Comparison of ENCODE assay signal across 15 cellular contexts in the genomic region with DNA sequence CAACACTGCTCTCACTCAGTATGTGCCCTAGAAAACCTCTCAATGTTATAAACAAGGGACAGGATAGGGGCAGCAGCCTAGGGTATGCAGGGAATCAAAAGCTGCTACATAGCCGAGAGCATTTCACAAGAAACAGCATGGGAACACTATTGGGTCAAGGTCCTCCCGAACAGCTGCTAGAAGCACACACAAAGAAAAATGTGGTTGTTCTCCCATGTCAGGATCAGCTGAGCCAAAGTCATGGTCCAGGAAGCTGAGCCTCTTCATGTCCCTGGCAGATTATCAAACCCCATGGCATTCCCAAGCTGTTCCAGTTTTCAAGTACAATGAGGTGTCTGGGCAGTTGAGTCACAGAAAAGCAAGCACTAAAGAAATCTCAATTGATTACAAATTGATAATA. TPM values are rescaled to one million over a fixed set of nuclear protein-coding genes. Genes with fewer than 3 reads are reported as not detected.
A peak's percentile ranks its signal among the peaks of the same experiment; 100 is the strongest.
DNase-seq lines count a peak whose midpoint lies in the region; ATAC-seq and TF ChIP-seq lines count a peak whose summit lies in the region.
"Had no signal": no experiment of that assay in that cellular context is flagged by ENCODE, and none has a peak within 500 bp of the region (broad histone marks: within the 10 kb centered on the region; RNA-seq: fewer than 3 reads in every experiment).

No MANE protein-coding gene starts in this region.

- peaks cover 15% of the 10 kb centered on the region for H3K36me3 Mint-ChIP-seq in type B pancreatic cell

- no peaks in the 10 kb centered on the region for H3K27me3 Mint-ChIP-seq in type B pancreatic cell
- H3K27me3 Mint-ChIP-seq: stimulated activated naive B cell treated with anti-CD40 and anti-IgM and Interleukin-4, amounts not matched to agents 10 μg/mL and 1 μg/mL and 100 μg/mL, for 72 hours; T-helper 17 cell had no signal

- DNase-seq in GM04504 (ENCODE audit: low read depth) (peak; percentile 53), cerebellar cortex (ENCODE audit: low spot score) (peak; percentile 87), left lobe of liver (ENCODE audit: low spot score) (no peak), stromal cell of bone marrow (ENCODE audit: low read depth) (peak; percentile 53), glomerular visceral epithelial cell (ENCODE audit: extremely low spot score) (no peak), NCI-H1694 treated with DMSO at 0.1 percent for 48 hours (lab: John Stamatoyannopoulos, UW) (no peak), GOT3 (lab: John Stamatoyannopoulos, UW) (no peak), type B pancreatic cell (ENCODE audit: extremely low spot score, unreplicated experiment) (no peak)
- DNase-seq: activated CD4-positive, alpha-beta T cell treated with anti-CD3 and anti-CD28 coated beads, Interleukin-2, amount 50 U/mL, for 4 hours; activated effector memory CD4-positive, alpha-beta T cell treated with anti-CD3 and anti-CD28 coated beads, Interleukin-2, amount 50 U/mL, for 16 hours; mesendoderm; PC-9; stimulated activated CD4-positive, alpha-beta T cell treated with anti-CD3 and anti-CD28 coated beads, Interleukin-4, amount 100 ng/mL, for 1 hour; stimulated activated naive B cell treated with anti-CD40 and anti-IgM and Interleukin-4, amounts not matched to agents 10 μg/mL and 1 μg/mL and 100 μg/mL, for 72 hours; T-helper 17 cell had no signal

- H3K27ac Mint-ChIP-seq in type B pancreatic cell, result no peak overlapping the region
- H3K27ac Mint-ChIP-seq: stimulated activated naive B cell treated with anti-CD40 and anti-IgM and Interleukin-4, amounts not matched to agents 10 μg/mL and 1 μg/mL and 100 μg/mL, for 72 hours; T-helper 17 cell had no signal

- H3K4me1 Mint-ChIP-seq in type B pancreatic cell (ENCODE audit: unreplicated experiment), result no peaks in the 10 kb centered on the region
- H3K4me1 Mint-ChIP-seq: stimulated activated naive B cell treated with anti-CD40 and anti-IgM and Interleukin-4, amounts not matched to agents 10 μg/mL and 1 μg/mL and 100 μg/mL, for 72 hours had no signal

- H3K9me3 Mint-ChIP-seq in type B pancreatic cell, result no peaks in the 10 kb centered on the region

- H3K4me3 Mint-ChIP-seq in type B pancreatic cell, result no peak overlapping the region
- H3K4me3 Mint-ChIP-seq: stimulated activated naive B cell treated with anti-CD40 and anti-IgM and Interleukin-4, amounts not matched to agents 10 μg/mL and 1 μg/mL and 100 μg/mL, for 72 hours; T-helper 17 cell had no signal

- peak; percentile 71 for ATAC-seq in left lobe of liver
- ATAC-seq: stimulated activated naive B cell treated with anti-CD40 and anti-IgM and Interleukin-4, amounts not matched to agents 10 μg/mL and 1 μg/mL and 100 μg/mL, for 72 hours; T-helper 17 cell had no signal

- TF ChIP-seq CTCF in type B pancreatic cell (conservative IDR thresholded peaks at IDR 0.05), result no peak

RNA-seq across cellular contexts. Expression of gene GDPD4, which starts 21.0 kb away (rescaled TPM):
- 10.2 TPM for total RNA-seq in left lobe of liver
- not detected in 2 replicates for total RNA-seq in type B pancreatic cell (ENCODE audit: low replicate concordance)
- total RNA-seq: PC-9, T-helper 17 cell had no signal

Comparison
In these comparisons a context has a peak if more than half of its experiments do, and no peak if none do; other contexts are left out.
1. DNase-seq: peak in GM04504 (single experiment), cerebellar cortex (single experiment) and stromal cell of bone marrow (single experiment); none in left lobe of liver (single experiment), glomerular visceral epithelial cell (single experiment), NCI-H1694 treated with DMSO at 0.1 percent for 48 hours (single experiment), GOT3 (single experiment) and type B pancreatic cell (single experiment).
2. RNA of gene GDPD4, which starts 21.0 kb away (total RNA-seq): 10.2 TPM in left lobe of liver (single experiment); not detected in type B pancreatic cell; every median in the first group is over 10 times any median in the second.